In genomic region chr3:126442849-126443229, GRCh38 we compare ENCODE assay signal across 1 cellular context.
TF ChIP-seq lines count a peak whose summit lies in the region.

No MANE protein-coding gene starts in this region.

TF ChIP-seq in GM23338, 12 proteins besides CTCF, POLR2A, EP300 and RAD21 (continued from another document):
- no peak for TF ChIP-seq ZNF462 (CRISPR knock-in tag; IDR thresholded peaks at IDR 0.05)
- no peak for TF ChIP-seq EZH2 (IDR thresholded peaks at IDR 0.05; ENCODE audit: low read depth, unreplicated experiment)
- TF ChIP-seq ZNF331 (CRISPR knock-in tag; IDR thresholded peaks at IDR 0.05; ENCODE audit: low read depth) = no peak
- no peak for TF ChIP-seq EZH2phosphoT487 (IDR thresholded peaks at IDR 0.05; ENCODE audit: unreplicated experiment)
- TF ChIP-seq POLR2AphosphoS5 (IDR thresholded peaks at IDR 0.05; ENCODE audit: low read depth) = no peak
- TF ChIP-seq ETS1 (IDR thresholded peaks at IDR 0.05) = no peak
- no peak for TF ChIP-seq REST (IDR thresholded peaks at IDR 0.05; ENCODE audit: unreplicated experiment)
- TF ChIP-seq ZNF114 (CRISPR knock-in tag; IDR thresholded peaks at IDR 0.05) = no peak
- TF ChIP-seq STAT1 (IDR thresholded peaks at IDR 0.05; ENCODE audit: unreplicated experiment) = no peak
